ENCODE assay signal across 28 cellular contexts in the genomic region with DNA sequence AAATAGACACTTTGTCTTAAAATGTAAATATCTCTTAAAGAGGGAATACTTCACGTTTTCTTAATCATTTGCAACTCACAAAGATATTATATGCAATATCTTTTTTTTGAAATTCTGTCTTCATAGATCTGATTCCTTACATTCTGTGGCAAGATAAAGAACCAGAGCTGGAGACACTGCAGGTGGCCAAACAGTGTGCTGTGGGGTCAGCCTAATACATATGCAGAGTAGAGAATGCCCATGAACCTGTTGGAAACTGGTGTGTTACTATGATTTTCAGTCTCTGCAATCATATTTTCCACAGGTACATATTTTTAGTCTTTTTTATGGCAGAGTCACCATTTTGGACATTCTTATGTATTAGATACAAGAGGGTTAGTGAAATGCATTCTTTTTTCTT.
"Had no signal": no experiment of that assay in that cellular context is flagged by ENCODE, and none has a peak within 500 bp of the region (broad histone marks: within the 10 kb centered on the region; RNA-seq: fewer than 3 reads in every experiment).

No MANE protein-coding gene starts in this region.

- H3K4me1 ChIP-seq: ascending aorta, breast epithelium, colonic mucosa, heart right ventricle had no signal

- ATAC-seq: activated naive CD8-positive, alpha-beta T cell treated with anti-CD3 and anti-CD28 coated beads, Interleukin-2, amount 50 U/mL, for 24 hours; activated T-cell treated with anti-CD3 and anti-CD28 coated beads, Interleukin-2, amount 50 U/mL, for 72 hours; T-helper 17 cell had no signal

- H3K4me3 Mint-ChIP-seq: activated CD4-positive, alpha-beta memory T cell treated with anti-CD3 and anti-CD28 coated beads, Interleukin-2, amount 10 ng/mL, durations not matched to agents 7 days and 5 days; activated CD4-positive, alpha-beta T cell treated with anti-CD3 and anti-CD28 coated beads, Interleukin-2, amount 10 ng/mL, durations not matched to agents 7 days and 5 days; activated naive CD8-positive, alpha-beta T cell; activated naive CD8-positive, alpha-beta T cell treated with anti-CD3 and anti-CD28 coated beads, Interleukin-2, amount 50 U/mL, for 24 hours; activated T-cell treated with anti-CD3 and anti-CD28 coated beads, Interleukin-2, amount 50 U/mL, for 24 hours; activated T-cell treated with anti-CD3 and anti-CD28 coated beads, Interleukin-2, amount 50 U/mL, for 72 hours; brain; T-helper 17 cell had no signal

- H3K27ac ChIP-seq: ascending aorta, cardiac muscle cell, colonic mucosa, esophagus squamous epithelium had no signal

- H3K27me3 Mint-ChIP-seq: activated CD4-positive, alpha-beta memory T cell treated with anti-CD3 and anti-CD28 coated beads, Interleukin-2, amount 10 ng/mL, durations not matched to agents 7 days and 5 days; activated CD4-positive, alpha-beta T cell treated with anti-CD3 and anti-CD28 coated beads, Interleukin-2, amount 10 ng/mL, durations not matched to agents 7 days and 5 days; activated naive CD8-positive, alpha-beta T cell; activated naive CD8-positive, alpha-beta T cell treated with anti-CD3 and anti-CD28 coated beads, Interleukin-2, amount 50 U/mL, for 24 hours; activated T-cell treated with anti-CD3 and anti-CD28 coated beads, Interleukin-2, amount 50 U/mL, for 24 hours; brain; T-helper 17 cell had no signal

- DNase-seq: activated CD4-positive, alpha-beta memory T cell treated with anti-CD3 and anti-CD28 coated beads, Interleukin-2, amount 10 ng/mL, durations not matched to agents 7 days and 5 days; activated CD4-positive, alpha-beta T cell treated with anti-CD3 and anti-CD28 coated beads for 1 hour; activated CD4-positive, alpha-beta T cell treated with anti-CD3 and anti-CD28 coated beads for 4 hours; activated CD4-positive, alpha-beta T cell treated with anti-CD3 and anti-CD28 coated beads, Interleukin-2, amount 10 ng/mL, durations not matched to agents 7 days and 5 days; activated CD4-positive, alpha-beta T cell treated with anti-CD3 and anti-CD28 coated beads, Interleukin-2, amount 50 U/mL, for 4 hours; activated CD8-positive, alpha-beta memory T cell treated with anti-CD3 and anti-CD28 coated beads, Interleukin-2, amount 50 U/mL, for 48 hours; activated gamma-delta T cell; activated naive CD4-positive, alpha-beta T cell treated with anti-CD3 and anti-CD28 coated beads, Interleukin-2, amount 50 U/mL, for 16 hours; activated naive CD4-positive, alpha-beta T cell treated with Interleukin-2 at 50 U/mL for 16 hours; activated naive CD8-positive, alpha-beta T cell treated with anti-CD3 and anti-CD28 coated beads, Interleukin-2, amount 50 U/mL, for 24 hours; activated T-cell treated with anti-CD3 and anti-CD28 coated beads for 4 hours; activated T-cell treated with anti-CD3 and anti-CD28 coated beads, Interleukin-2, amount 50 U/mL, for 24 hours; activated T-cell treated with anti-CD3 and anti-CD28 coated beads, Interleukin-2, amount 50 U/mL, for 72 hours; central memory CD4-positive, alpha-beta T cell; cerebellar nuclear complex; colonic mucosa; effector CD8-positive, alpha-beta T cell; esophagus squamous epithelium; foreskin melanocyte; heart right ventricle; T-helper 1 cell; T-helper 17 cell had no signal

- H3K36me3 Mint-ChIP-seq: activated naive CD8-positive, alpha-beta T cell; brain had no signal

- H3K9me3 Mint-ChIP-seq: activated CD4-positive, alpha-beta T cell treated with anti-CD3 and anti-CD28 coated beads, Interleukin-2, amount 10 ng/mL, durations not matched to agents 7 days and 5 days; activated naive CD8-positive, alpha-beta T cell treated with anti-CD3 and anti-CD28 coated beads, Interleukin-2, amount 50 U/mL, for 24 hours had no signal

- H3K4me3 ChIP-seq: ascending aorta, breast epithelium, cardiac muscle cell, colonic mucosa, esophagus squamous epithelium, gastroesophageal sphincter, heart right ventricle had no signal

- H3K27me3 ChIP-seq: ascending aorta, breast epithelium, cardiac muscle cell, colonic mucosa, esophagus squamous epithelium, gastroesophageal sphincter, heart right ventricle had no signal

- H3K4me1 Mint-ChIP-seq: activated CD4-positive, alpha-beta memory T cell treated with anti-CD3 and anti-CD28 coated beads, Interleukin-2, amount 10 ng/mL, durations not matched to agents 7 days and 5 days; activated CD4-positive, alpha-beta T cell treated with anti-CD3 and anti-CD28 coated beads, Interleukin-2, amount 10 ng/mL, durations not matched to agents 7 days and 5 days; activated naive CD8-positive, alpha-beta T cell treated with anti-CD3 and anti-CD28 coated beads, Interleukin-2, amount 50 U/mL, for 24 hours; T-helper 17 cell had no signal

- H3K9me3 ChIP-seq: ascending aorta, breast epithelium, colonic mucosa, esophagus squamous epithelium, gastroesophageal sphincter, heart right ventricle had no signal

- H3K36me3 ChIP-seq: ascending aorta, breast epithelium, cardiac muscle cell, colonic mucosa, esophagus squamous epithelium, gastroesophageal sphincter, heart right ventricle had no signal

- H3K27ac Mint-ChIP-seq: activated CD4-positive, alpha-beta memory T cell treated with anti-CD3 and anti-CD28 coated beads, Interleukin-2, amount 10 ng/mL, durations not matched to agents 7 days and 5 days; activated CD4-positive, alpha-beta T cell treated with anti-CD3 and anti-CD28 coated beads, Interleukin-2, amount 10 ng/mL, durations not matched to agents 7 days and 5 days; activated naive CD8-positive, alpha-beta T cell; activated naive CD8-positive, alpha-beta T cell treated with anti-CD3 and anti-CD28 coated beads, Interleukin-2, amount 50 U/mL, for 24 hours; activated T-cell treated with anti-CD3 and anti-CD28 coated beads, Interleukin-2, amount 50 U/mL, for 24 hours; activated T-cell treated with anti-CD3 and anti-CD28 coated beads, Interleukin-2, amount 50 U/mL, for 72 hours; T-helper 17 cell had no signal
